ENCODE assay signal across 8 cellular contexts in genomic region chr19:13152854-13153626, GRCh38. TPM values are rescaled to one million over a fixed set of nuclear protein-coding genes. Genes with fewer than 3 reads are reported as not detected.
A peak's percentile ranks its signal among the peaks of the same experiment; 100 is the strongest.
DNase-seq lines count a peak whose midpoint lies in the region; ATAC-seq and TF ChIP-seq lines count a peak whose summit lies in the region.

No MANE protein-coding gene starts in this region.

- 0% methylated on average over 57 of the region's 74 CpGs for WGBS in prostate gland

- ATAC-seq in HG02678 (IDR thresholded peaks at IDR 0.05; ENCODE audit: unreplicated experiment): peak; percentile 31

- DNase-seq in G401 (ENCODE audit: low spot score) (peak; percentile 98), NCI-H187 treated with DMSO at 0.1 percent for 48 hours (lab: John Stamatoyannopoulos, UW) (peak; percentile 43), T-helper 2 cell (peak; percentile 91 to 95 (median 94)), amygdala (lab: John Stamatoyannopoulos, UW) (peak in 55 of 56 donors; percentile 66 to 98 (median 90)), left ventricle myocardium inferior (peak; percentile 94), prostate gland (ENCODE audit: low spot score) (peak; percentile 95), ureter (ENCODE audit: low spot score) (peak; percentile 99)

- in situ Hi-C loops in G401 (cut with HindIII; ENCODE audit: low sequenced_read_pairs): no loop called here

- peak; percentile 30 for TF ChIP-seq CTCF in left ventricle myocardium inferior (IDR thresholded peaks at IDR 0.05; ENCODE audit: borderline replicate concordance)
- peak in 1 of 4 experiments; percentile 9 for TF ChIP-seq CTCF in prostate gland (IDR thresholded peaks at IDR 0.05)

- H3K4me3 ChIP-seq in left ventricle myocardium inferior (peak overlapping the region; percentile 91), prostate gland (peak overlapping the region; percentile 83 to 89)

- peak; percentile 100 for TF ChIP-seq POLR2A in prostate gland (IDR thresholded peaks at IDR 0.05)

- H3K4me1 ChIP-seq in left ventricle myocardium inferior (peaks cover 79% of the 10 kb centered on the region), prostate gland (replicated peaks) (peaks cover 6% of the 10 kb centered on the region)

- H3K27ac ChIP-seq in left ventricle myocardium inferior (replicated peaks) (peak overlapping the region; percentile 99), prostate gland (peak overlapping the region; percentile 98 to 100)

- H3K36me3 ChIP-seq in left ventricle myocardium inferior (peaks cover 7% of the 10 kb centered on the region), prostate gland (no peaks in the 10 kb centered on the region)

- intact Hi-C loops in left ventricle myocardium inferior (cut with micrococcal nuclease) (no loop called here), prostate gland (cut with DNase I) (loop anchor here (5.0 to 10.0 kb wide), 2 partner anchors 109 to 712 kb away; no protein-coding TSS in a partner anchor)

- H3K9me3 ChIP-seq in left ventricle myocardium inferior (replicated peaks): no peaks in the 10 kb centered on the region
- H3K9me3 ChIP-seq in prostate gland: no peaks in the 10 kb centered on the region

- H3K27me3 ChIP-seq in left ventricle myocardium inferior (ENCODE audit: low read depth) (no peaks in the 10 kb centered on the region), prostate gland (replicated peaks; ENCODE audit: insufficient read depth) (no peaks in the 10 kb centered on the region)

RNA-seq across cellular contexts. Expression of gene IER2, which starts 2.8 kb away (rescaled TPM):
- total RNA-seq in G401 (2014; rRNA removed; shearing (Covaris generic)): 33.3 and 40.5 TPM in 2 replicates
- total RNA-seq in left ventricle myocardium inferior (17.3 TPM), prostate gland (10 to 100 TPM; 34.7 to 75.7 TPM), ureter (94.0 TPM)

RNA-seq across cellular contexts. Expression of gene STX10, which starts 2.9 kb away (rescaled TPM):
- total RNA-seq in G401 (2014; rRNA removed; shearing (Covaris generic)): 93.4 and 112 TPM in 2 replicates
- total RNA-seq in left ventricle myocardium inferior (39.2 TPM), prostate gland (10 to 100 TPM; 42.5 to 48.6 TPM), ureter (37.3 TPM)

RNA-seq across cellular contexts. Expression of gene NACC1, which starts 35.0 kb away (rescaled TPM):
- 53.4 and 60.5 TPM in 2 replicates for total RNA-seq in G401 (2014; rRNA removed; shearing (Covaris generic))
- 35.4 TPM for total RNA-seq in left ventricle myocardium inferior
- total RNA-seq in prostate gland: 10 to 100 TPM; 52.4 to 91.9 TPM
- 57.0 TPM for total RNA-seq in ureter

RNA-seq across cellular contexts. Expression of gene TRMT1, which starts 36.5 kb away (rescaled TPM):
- total RNA-seq in G401 (2014; rRNA removed; shearing (Covaris generic)): 86.8 and 87.0 TPM in 2 replicates
- total RNA-seq in left ventricle myocardium inferior (19.6 TPM), prostate gland (10 to 100 TPM; 23.3 to 55.4 TPM), ureter (54.6 TPM)

RNA-seq across cellular contexts. Expression of gene LYL1, which starts 50.4 kb away (rescaled TPM):
- total RNA-seq in G401 (2014; rRNA removed; shearing (Covaris generic)): not detected in 2 replicates
- total RNA-seq in left ventricle myocardium inferior (6.3 TPM), prostate gland (10 to 100 TPM in 1 of 2 donors, 1 to 10 TPM in 1; 4.6 to 13.3 TPM), ureter (3.0 TPM)

Comparison
In these comparisons a context has a peak if more than half of its experiments do, and no peak if none do; other contexts are left out.
1. Peak in every context shown above with its lines: DNase-seq, ATAC-seq, H3K4me3 ChIP-seq and H3K27ac ChIP-seq.
2. DNase-seq: peak in every context shown above with its lines; median percentile 99 in ureter; 98 in G401; 95 in prostate gland; 94 in T-helper 2 cell; 94 in left ventricle myocardium inferior; 90 in amygdala; 43 in NCI-H187 treated with DMSO at 0.1 percent for 48 hours.